In genomic region chrX:15815779-15816452, GRCh38 we compare ENCODE assay signal across 8 cellular contexts. TPM values are rescaled to one million over a fixed set of nuclear protein-coding genes. Genes with fewer than 3 reads are reported as not detected.
DNase-seq lines count a peak whose midpoint lies in the region; FAIRE-seq and TF ChIP-seq lines count a peak whose summit lies in the region.

No MANE protein-coding gene starts in this region.

- H3K27me3 Mint-ChIP-seq in mesothelial cell of epicardium (ENCODE audit: low read depth): no peaks in the 10 kb centered on the region

- H3K4me3 ChIP-seq in HAP-1 (no peak overlapping the region), brain microvascular endothelial cell (ENCODE audit: low read depth, low read length) (no peak overlapping the region)

- TF ChIP-seq POLR2A in H54 (IDR thresholded peaks at IDR 0.05; ENCODE audit: low read depth, low read length): no peak

- H3K9me3 Mint-ChIP-seq in mesothelial cell of epicardium: no peaks in the 10 kb centered on the region

- DNase-seq in activated gamma-delta T cell treated with Interleukin-2 at 50 U/mL for 16 hours: peak; percentile 7
- no peak for DNase-seq in activated gamma-delta T cell (lab: John Stamatoyannopoulos, UW)
- DNase-seq in HAP-1 (ENCODE audit: low spot score in 2 of 2): peak; percentile 60 to 68
- peak; percentile 38 to 76 for DNase-seq in NOMO-1 (lab: John Stamatoyannopoulos, UW; ENCODE audit: unreplicated experiment in 2 of 2)
- DNase-seq in brain microvascular endothelial cell: no peak
- DNase-seq in mesothelial cell of epicardium (ENCODE audit: low spot score in 2 of 2, unreplicated experiment in 2 of 2): no peak
- DNase-seq in H54 (ENCODE audit: insufficient read length, low spot score): no peak
- no peak for DNase-seq in NCI-H1417 treated with DMSO at 0.1 percent for 48 hours (lab: John Stamatoyannopoulos, UW)

- peaks cover 2% of the 10 kb centered on the region for H3K4me1 Mint-ChIP-seq in mesothelial cell of epicardium

- FAIRE-seq in H54 (lab: Jason Lieb, UNC): no peak

- H3K27me3 ChIP-seq in HAP-1 (ENCODE audit: low read depth): no peaks in the 10 kb centered on the region
- H3K27me3 ChIP-seq in brain microvascular endothelial cell (replicated peaks): no peaks in the 10 kb centered on the region

- peak; percentile 54 for TF ChIP-seq CTCF in brain microvascular endothelial cell (IDR thresholded peaks at IDR 0.05; ENCODE audit: low read depth, low read length, missing control alignments)
- peak; percentile 39 for TF ChIP-seq CTCF in mesothelial cell of epicardium (IDR thresholded peaks at IDR 0.05; ENCODE audit: unreplicated experiment)

- H3K9me3 ChIP-seq in HAP-1: no peaks in the 10 kb centered on the region

- in situ Hi-C loops in HAP-1 (cut with MboI; ENCODE audit: low sequenced_read_pairs): no loop called here
- in situ Hi-C loops in brain microvascular endothelial cell (cut with HindIII; ENCODE audit: low pct_ligation_motif_present, low sequenced_read_pairs): no loop called here

- H3K36me3 ChIP-seq in HAP-1 (replicated peaks): peaks cover 35% of the 10 kb centered on the region
- peaks cover 48% of the 10 kb centered on the region for H3K36me3 ChIP-seq in brain microvascular endothelial cell (replicated peaks)

- peaks cover 17% of the 10 kb centered on the region for H3K4me1 ChIP-seq in HAP-1

- no peak overlapping the region for H3K4me3 Mint-ChIP-seq in mesothelial cell of epicardium

- H3K27ac ChIP-seq in brain microvascular endothelial cell: no peak overlapping the region

- peaks cover 23% of the 10 kb centered on the region for H3K36me3 Mint-ChIP-seq in mesothelial cell of epicardium

- H3K27ac Mint-ChIP-seq in mesothelial cell of epicardium: peak overlapping the region; percentile 17

RNA-seq across cellular contexts. Expression of gene ZRSR2, which starts 25.6 kb away (rescaled TPM):
- 20.4 to 22.4 TPM (median 21.5 TPM) in 3 replicates for total RNA-seq in mesothelial cell of epicardium

RNA-seq across cellular contexts. Expression of gene AP1S2, which starts 38.7 kb away (rescaled TPM):
- 34.9 to 45.7 TPM (median 35.6 TPM) in 3 replicates for total RNA-seq in mesothelial cell of epicardium

Comparison
In these comparisons a context has a peak if more than half of its experiments do, and no peak if none do; other contexts are left out.
1. DNase-seq: peak in activated gamma-delta T cell treated with Interleukin-2 at 50 U/mL for 16 hours (single experiment), HAP-1 (2 of 2) and NOMO-1 (2 of 2); none in activated gamma-delta T cell (single experiment), brain microvascular endothelial cell (single experiment), mesothelial cell of epicardium (0 of 2), H54 (single experiment) and NCI-H1417 treated with DMSO at 0.1 percent for 48 hours (single experiment).